In the genomic region with DNA sequence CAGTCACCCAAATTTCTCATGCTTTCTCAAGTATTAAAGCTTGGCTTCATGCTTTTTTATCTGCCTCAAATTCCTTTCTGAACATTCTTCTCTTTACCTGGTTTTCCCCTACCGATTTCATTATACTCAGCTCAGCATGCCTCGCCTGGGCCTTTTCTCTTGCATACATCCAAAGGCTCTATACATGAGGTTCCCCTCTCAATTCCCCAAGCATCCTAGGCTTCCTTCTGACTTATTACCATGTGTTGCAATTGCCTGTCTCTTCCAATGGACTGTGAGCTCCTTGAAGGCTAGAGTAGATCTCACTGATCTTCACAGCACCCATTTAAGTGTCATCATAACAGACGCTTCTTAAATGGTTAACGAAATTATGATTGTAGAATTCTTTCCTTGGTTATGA, we compare ENCODE assay signal across 1 cellular context.
TF ChIP-seq lines count a peak whose summit lies in the region.

No MANE protein-coding gene starts in this region.

TF ChIP-seq in GM23338, 12 proteins besides CTCF, POLR2A, EP300 and RAD21 (continued from another document):
- peak; percentile 85 for TF ChIP-seq ZNF462 (CRISPR knock-in tag; IDR thresholded peaks at IDR 0.05)
